In genomic region chr9:69089491-69089890, GRCh38 we compare ENCODE assay signal across 24 cellular contexts. TPM values are rescaled to one million over a fixed set of nuclear protein-coding genes. Genes with fewer than 3 reads are reported as not detected.
DNase-seq lines count a peak whose midpoint lies in the region; ATAC-seq and TF ChIP-seq lines count a peak whose summit lies in the region.
"Had no signal": no experiment of that assay in that cellular context is flagged by ENCODE, and none has a peak within 500 bp of the region (broad histone marks: within the 10 kb centered on the region; RNA-seq: fewer than 3 reads in every experiment).

No MANE protein-coding gene starts in this region.

- dilution Hi-C loops in mammary epithelial cell (cut with HindIII; ENCODE audit: low sequenced_read_pairs) = loop anchor here (5.0 kb wide), 1 partner anchor 33 kb away; no protein-coding TSS in a partner anchor

- intact Hi-C loops in MCF 10A (cut with micrococcal nuclease) (no loop called here), mammary epithelial cell (cut with micrococcal nuclease) (no loop called here), OCI-LY7 (cut with micrococcal nuclease; ENCODE audit: unreplicated experiment) (no loop called here)

- H3K36me3 ChIP-seq in mammary epithelial cell (ENCODE audit: insufficient read depth, low read length) = no peaks in the 10 kb centered on the region
- no peaks in the 10 kb centered on the region for H3K36me3 ChIP-seq in mesenchymal stem cell (ENCODE audit: control insufficient read depth in 1 of 2, insufficient read depth in 2 of 2, low read depth in 1 of 2, low read length in 2 of 2)
- H3K36me3 ChIP-seq in OCI-LY7 (ENCODE audit: insufficient read depth, low read length) = no peaks in the 10 kb centered on the region
- H3K36me3 ChIP-seq: spleen had no signal

- H3K23ac ChIP-seq in mesenchymal stem cell (ENCODE audit: low read length in 2 of 2) = no peak overlapping the region

- no peak for TF ChIP-seq CTCF in MCF 10A (IDR thresholded peaks at IDR 0.05; ENCODE audit: unreplicated experiment)
- TF ChIP-seq CTCF in mammary epithelial cell (conservative IDR thresholded peaks at IDR 0.05 in 1 of 2, IDR thresholded peaks at IDR 0.05 in 1 of 2; ENCODE audit: extremely low read depth in 1 of 2, insufficient read depth in 1 of 2, low read depth in 1 of 2, low read length in 2 of 2) = no peak
- no peak for TF ChIP-seq CTCF in endothelial cell (IDR thresholded peaks at IDR 0.05; ENCODE audit: unreplicated experiment)
- no peak for TF ChIP-seq CTCF in OCI-LY7 (conservative IDR thresholded peaks at IDR 0.05; ENCODE audit: low read length)

- no peaks in the 10 kb centered on the region for H3K9me2 ChIP-seq in OCI-LY7 (ENCODE audit: insufficient read depth, low read length)

- H3K4me2 ChIP-seq in mammary epithelial cell (ENCODE audit: insufficient read depth, low read depth, low read length) (no peak overlapping the region), mesenchymal stem cell (ENCODE audit: low read length, poor library complexity, severe bottlenecking) (no peak overlapping the region), OCI-LY7 (ENCODE audit: low read length) (no peak overlapping the region)
- H3K4me2 ChIP-seq: A549, BLaER1 had no signal

- no peak overlapping the region for H2BK5ac ChIP-seq in mesenchymal stem cell (ENCODE audit: low read depth, low read length, poor library complexity, severe bottlenecking)

- H4K8ac ChIP-seq in mesenchymal stem cell (ENCODE audit: low read length) = no peak overlapping the region

- H3K18ac ChIP-seq in mesenchymal stem cell (ENCODE audit: low read depth in 1 of 2, low read length in 2 of 2) = peak overlapping the region; percentile 4 to 25

- H3K4me3 ChIP-seq in mammary epithelial cell (replicated peaks in 1 of 3; ENCODE audit: insufficient read depth in 1 of 3, low read depth in 2 of 3, low read length in 3 of 3) (no peak overlapping the region), mesenchymal stem cell (ENCODE audit: insufficient read depth in 1 of 2, low read depth in 1 of 2, low read length in 2 of 2) (no peak overlapping the region), OCI-LY7 (ENCODE audit: low read depth, low read length, poor library complexity, severe bottlenecking) (no peak overlapping the region)
- H3K4me3 ChIP-seq: A549, BLaER1, spleen had no signal

- no peak overlapping the region for H2BK15ac ChIP-seq in mesenchymal stem cell (ENCODE audit: low read depth, poor library complexity, severe bottlenecking)

- peaks cover 4% of the 10 kb centered on the region for H3K4me1 ChIP-seq in mammary epithelial cell (ENCODE audit: insufficient read depth, low read length)
- H3K4me1 ChIP-seq in mesenchymal stem cell (ENCODE audit: control insufficient read depth, insufficient read depth, low read depth, low read length) = peaks cover 7% of the 10 kb centered on the region
- H3K4me1 ChIP-seq in OCI-LY7 (ENCODE audit: insufficient read depth, low read length, poor library complexity, severe bottlenecking) = no peaks in the 10 kb centered on the region
- H3K4me1 ChIP-seq: A549, BLaER1 had no signal

- H3K14ac ChIP-seq in mesenchymal stem cell (ENCODE audit: low read length in 2 of 2) = no peak overlapping the region

- POLR2A ChIA-PET in MCF 10A (lab: Yijun Ruan, JAX) = interaction anchor here (1.2 to 1.4 kb wide), 2 partner anchors 32 to 86 kb away, joined by 3 to 5 read pairs; no protein-coding TSS in a partner anchor
- POLR2A ChIA-PET in OCI-LY7 (lab: Charles Lee) = no interaction called here
- POLR2A ChIA-PET in naive thymus-derived CD8-positive, alpha-beta T cell (lab: Charles Lee) = no interaction called here

- no peak overlapping the region for H2AFZ ChIP-seq in mammary epithelial cell (ENCODE audit: low read depth, low read length)
- peak overlapping the region; percentile 8 for H2AFZ ChIP-seq in mesenchymal stem cell (ENCODE audit: low read depth, low read length)
- H2AFZ ChIP-seq in OCI-LY7 (ENCODE audit: low read length) = no peak overlapping the region

- DNase-seq in MCF 10A (ENCODE audit: unreplicated experiment) (no peak), mammary epithelial cell (no peak), endothelial cell (ENCODE audit: low spot score) (peak; percentile 7), mesenchymal stem cell (no peak), hippocampal formation (lab: John Stamatoyannopoulos, UW) (no peak), OCI-LY7 (ENCODE audit: low spot score) (no peak), GOT3 (lab: John Stamatoyannopoulos, UW) (no peak)
- no peak for DNase-seq in naive thymus-derived CD8-positive, alpha-beta T cell
- DNase-seq: activated CD8-positive, alpha-beta memory T cell treated with anti-CD3 and anti-CD28 coated beads for 24 hours; activated naive CD4-positive, alpha-beta T cell treated with anti-CD3 and anti-CD28 coated beads, Interleukin-2, amount 10 ng/mL, durations not matched to agents 7 days and 5 days; activated T-cell treated with anti-CD3 and anti-CD28 coated beads, Interleukin-2, amount 50 U/mL, for 48 hours; aorta; central memory CD4-positive, alpha-beta T cell; erythroblast; HFFc6; NCI-H1694; retina; spleen; stimulated activated CD4-positive, alpha-beta T cell treated with anti-CD3 and anti-CD28 coated beads, Interleukin-4, amount 100 ng/mL, for 24 hours; stimulated activated naive CD8-positive, alpha-beta T cell treated with anti-CD3 and anti-CD28 coated beads, Interleukin-15, amount 100 ng/mL, for 72 hours; T-helper 9 cell had no signal

- no peak overlapping the region for H2BK120ac ChIP-seq in mesenchymal stem cell (ENCODE audit: low read depth, low read length)

- H3K27ac ChIP-seq in mammary epithelial cell (ENCODE audit: insufficient read depth, low read depth, low read length) (no peak overlapping the region), mesenchymal stem cell (ENCODE audit: low read length, poor library complexity, severe bottlenecking) (no peak overlapping the region), OCI-LY7 (ENCODE audit: low read depth, low read length, poor library complexity, severe bottlenecking) (no peak overlapping the region)
- H3K27ac ChIP-seq: A549, BLaER1, HL-60 had no signal

- no peaks in the 10 kb centered on the region for H3K79me1 ChIP-seq in mesenchymal stem cell (replicated peaks; ENCODE audit: low read length, poor library complexity, severe bottlenecking)

- H3K27me3 ChIP-seq in mammary epithelial cell (ENCODE audit: insufficient read depth, low read length) = no peaks in the 10 kb centered on the region
- H3K27me3 ChIP-seq in mesenchymal stem cell (ENCODE audit: control insufficient read depth in 1 of 2, insufficient read depth in 1 of 2, low read length in 2 of 2) = no peaks in the 10 kb centered on the region
- H3K27me3 ChIP-seq: BLaER1, spleen had no signal

- H4K20me1 ChIP-seq in mammary epithelial cell (ENCODE audit: insufficient read depth, low read length) (no peaks in the 10 kb centered on the region), OCI-LY7 (ENCODE audit: insufficient read depth, low read length) (no peaks in the 10 kb centered on the region)
- H4K20me1 ChIP-seq: BLaER1 had no signal

- H2AK5ac ChIP-seq in mesenchymal stem cell (ENCODE audit: low read length, severe bottlenecking) = no peak overlapping the region

- no peak for ATAC-seq in naive thymus-derived CD8-positive, alpha-beta T cell
- ATAC-seq: A549; stimulated activated naive CD8-positive, alpha-beta T cell treated with anti-CD3 and anti-CD28 coated beads, Interleukin-15, amount 100 ng/mL, for 72 hours had no signal

- 93% methylated on average over 9 of the region's 9 CpGs for WGBS in mammary epithelial cell (ENCODE audit: low coverage, missing lambda C conversion rate)
- WGBS in mesenchymal stem cell = 59% methylated on average over 8 of the region's 9 CpGs

- no peak overlapping the region for H3K9ac ChIP-seq in mammary epithelial cell (ENCODE audit: insufficient read depth, low read length)
- no peak overlapping the region for H3K9ac ChIP-seq in mesenchymal stem cell (ENCODE audit: low read length)
- H3K9ac ChIP-seq: BLaER1 had no signal

- no peak overlapping the region for H4K91ac ChIP-seq in mesenchymal stem cell (ENCODE audit: low read length)

- no peak overlapping the region for H3K4me3 Mint-ChIP-seq in MCF 10A (ENCODE audit: unreplicated experiment)
- no peak overlapping the region for H3K4me3 Mint-ChIP-seq in endothelial cell (ENCODE audit: unreplicated experiment)
- no peak overlapping the region for H3K4me3 Mint-ChIP-seq in naive thymus-derived CD8-positive, alpha-beta T cell
- H3K4me3 Mint-ChIP-seq: activated naive CD4-positive, alpha-beta T cell treated with anti-CD3 and anti-CD28 coated beads, Interleukin-2, amount 10 ng/mL, durations not matched to agents 7 days and 5 days; HFFc6; stimulated activated naive CD8-positive, alpha-beta T cell treated with anti-CD3 and anti-CD28 coated beads, Interleukin-15, amount 100 ng/mL, for 72 hours had no signal

- no peaks in the 10 kb centered on the region for H3K9me3 Mint-ChIP-seq in MCF 10A (ENCODE audit: unreplicated experiment)
- H3K9me3 Mint-ChIP-seq in endothelial cell (ENCODE audit: unreplicated experiment) = no peaks in the 10 kb centered on the region
- no peaks in the 10 kb centered on the region for H3K9me3 Mint-ChIP-seq in naive thymus-derived CD8-positive, alpha-beta T cell
- H3K9me3 Mint-ChIP-seq: activated naive CD4-positive, alpha-beta T cell treated with anti-CD3 and anti-CD28 coated beads, Interleukin-2, amount 10 ng/mL, durations not matched to agents 7 days and 5 days; HFFc6; stimulated activated naive CD8-positive, alpha-beta T cell treated with anti-CD3 and anti-CD28 coated beads, Interleukin-15, amount 100 ng/mL, for 72 hours had no signal

- CTCF ChIA-PET in MCF 10A (lab: Yijun Ruan, JAX) = interaction anchor here (0.6 to 1.2 kb wide), 2 partner anchors 54 to 516 kb away, joined by 3 read pairs; partner anchors contain the start of gene FXN
- CTCF ChIA-PET in mammary epithelial cell (lab: Charles Lee; ENCODE audit: low non-redundant PET) = no interaction called here
- CTCF ChIA-PET in OCI-LY7 (lab: Charles Lee; ENCODE audit: unreplicated experiment) = no interaction called here

- H3K4ac ChIP-seq in mesenchymal stem cell (ENCODE audit: low read depth in 1 of 2, low read length in 2 of 2) = no peak overlapping the region

- H3K4me1 Mint-ChIP-seq in MCF 10A (ENCODE audit: insufficient read depth, unreplicated experiment) = no peaks in the 10 kb centered on the region
- peaks cover 35% of the 10 kb centered on the region for H3K4me1 Mint-ChIP-seq in endothelial cell (ENCODE audit: unreplicated experiment)
- no peaks in the 10 kb centered on the region for H3K4me1 Mint-ChIP-seq in naive thymus-derived CD8-positive, alpha-beta T cell
- H3K4me1 Mint-ChIP-seq: activated naive CD4-positive, alpha-beta T cell treated with anti-CD3 and anti-CD28 coated beads, Interleukin-2, amount 10 ng/mL, durations not matched to agents 7 days and 5 days; stimulated activated naive CD8-positive, alpha-beta T cell treated with anti-CD3 and anti-CD28 coated beads, Interleukin-15, amount 100 ng/mL, for 72 hours had no signal

- H2BK12ac ChIP-seq in mesenchymal stem cell (ENCODE audit: low read length in 2 of 2) = no peak overlapping the region

- H3K27ac Mint-ChIP-seq in MCF 10A (ENCODE audit: low read depth, unreplicated experiment) (peak overlapping the region; percentile 3), endothelial cell (ENCODE audit: unreplicated experiment) (peak overlapping the region; percentile 86)
- no peak overlapping the region for H3K27ac Mint-ChIP-seq in naive thymus-derived CD8-positive, alpha-beta T cell
- H3K27ac Mint-ChIP-seq: activated naive CD4-positive, alpha-beta T cell treated with anti-CD3 and anti-CD28 coated beads, Interleukin-2, amount 10 ng/mL, durations not matched to agents 7 days and 5 days; HFFc6; stimulated activated naive CD8-positive, alpha-beta T cell treated with anti-CD3 and anti-CD28 coated beads, Interleukin-15, amount 100 ng/mL, for 72 hours had no signal

- H3K36me3 Mint-ChIP-seq in MCF 10A (ENCODE audit: insufficient read depth, unreplicated experiment) = no peaks in the 10 kb centered on the region
- no peaks in the 10 kb centered on the region for H3K36me3 Mint-ChIP-seq in endothelial cell (ENCODE audit: low read depth, unreplicated experiment)
- peaks cover 0 to 6% (median 0%) of the 10 kb centered on the region in 3 donors for H3K36me3 Mint-ChIP-seq in naive thymus-derived CD8-positive, alpha-beta T cell
- H3K36me3 Mint-ChIP-seq: activated naive CD4-positive, alpha-beta T cell treated with anti-CD3 and anti-CD28 coated beads, Interleukin-2, amount 10 ng/mL, durations not matched to agents 7 days and 5 days had no signal

- in situ Hi-C loops in mammary epithelial cell (cut with MboI; ENCODE audit: low sequenced_read_pairs in 2 of 2) = no loop called here

- H3K79me2 ChIP-seq in mammary epithelial cell (ENCODE audit: insufficient read depth, low read length) (no peaks in the 10 kb centered on the region), OCI-LY7 (ENCODE audit: insufficient read depth, low read depth, low read length) (no peaks in the 10 kb centered on the region)

- no TSS peak for BruUV-seq in MCF 10A (replicated peaks; lab: Mats Ljungman, UMichigan)
- BruUV-seq in mammary epithelial cell (replicated peaks; lab: Mats Ljungman, UMichigan) = no TSS peak
- no TSS peak for BruUV-seq in OCI-LY7 (replicated peaks; lab: Mats Ljungman, UMichigan)

- H3K27me3 Mint-ChIP-seq in MCF 10A (ENCODE audit: insufficient read depth, unreplicated experiment) = no peaks in the 10 kb centered on the region
- H3K27me3 Mint-ChIP-seq in endothelial cell (ENCODE audit: unreplicated experiment) = peaks cover 2% of the 10 kb centered on the region
- H3K27me3 Mint-ChIP-seq in naive thymus-derived CD8-positive, alpha-beta T cell = no peaks in the 10 kb centered on the region
- H3K27me3 Mint-ChIP-seq: activated naive CD4-positive, alpha-beta T cell treated with anti-CD3 and anti-CD28 coated beads, Interleukin-2, amount 10 ng/mL, durations not matched to agents 7 days and 5 days; stimulated activated naive CD8-positive, alpha-beta T cell treated with anti-CD3 and anti-CD28 coated beads, Interleukin-15, amount 100 ng/mL, for 72 hours had no signal

- H3K9me3 ChIP-seq in mammary epithelial cell (replicated peaks; ENCODE audit: insufficient read depth, low read length) (no peaks in the 10 kb centered on the region), mesenchymal stem cell (ENCODE audit: control insufficient read depth, low read length) (no peaks in the 10 kb centered on the region), OCI-LY7 (ENCODE audit: low read length) (no peaks in the 10 kb centered on the region)
- H3K9me3 ChIP-seq: A549, BLaER1, spleen had no signal

RNA-seq across cellular contexts. Expression of gene FXN, which starts 53.9 kb away (rescaled TPM):
- total RNA-seq in MCF 10A (2022) (18.4 and 31.6 TPM in 2 replicates), mammary epithelial cell (10 to 100 TPM in 1 of 2 donors, 1 to 10 TPM in 1; 5.5 to 19.6 TPM), endothelial cell (ENCODE audit: unreplicated experiment) (14.4 TPM), OCI-LY7 (2022) (33.6 and 36.1 TPM in 2 replicates)
- polyA plus RNA-seq in mammary epithelial cell = 24.9 TPM
- 10.5 TPM for polyA minus RNA-seq in mammary epithelial cell
- polyA plus RNA-seq in mesenchymal stem cell (2013, experiment 1 of 2) = 21.5 TPM
- 20.3 TPM for polyA plus RNA-seq in mesenchymal stem cell (2013, experiment 2 of 2)
- total RNA-seq in OCI-LY7 (2014; rRNA removed; shearing (Covaris generic)) = 5.6 and 6.9 TPM in 2 replicates
- 10 to 100 TPM; 19.3 to 23.0 TPM for total RNA-seq in naive thymus-derived CD8-positive, alpha-beta T cell
- polyA plus RNA-seq in naive thymus-derived CD8-positive, alpha-beta T cell = 10 to 100 TPM; 51.2 to 78.9 (median 59.9) TPM

Comparison
In these comparisons a context has a peak if more than half of its experiments do, and no peak if none do; other contexts are left out.
1. H3K27ac Mint-ChIP-seq: peak in MCF 10A (single experiment) and endothelial cell (single experiment); none in naive thymus-derived CD8-positive, alpha-beta T cell (0 of 10).